11 cellular contexts compared by ENCODE assay signal in genomic region chr2:214737188-214737587, GRCh38.
A peak's percentile ranks its signal among the peaks of the same experiment; 100 is the strongest.
DNase-seq lines count a peak whose midpoint lies in the region; ATAC-seq lines count a peak whose summit lies in the region.
"Had no signal": no experiment of that assay in that cellular context is flagged by ENCODE, and none has a peak within 500 bp of the region (broad histone marks: within the 10 kb centered on the region; RNA-seq: fewer than 3 reads in every experiment).

No MANE protein-coding gene starts in this region.

- ATAC-seq in GM18519 (IDR thresholded peaks at IDR 0.05; ENCODE audit: low FRiP score, unreplicated experiment) (peak; percentile 98), GM19467 (IDR thresholded peaks at IDR 0.05; ENCODE audit: unreplicated experiment) (peak; percentile 96), HG02973 (IDR thresholded peaks at IDR 0.05; ENCODE audit: unreplicated experiment) (peak; percentile 98)
- no peak for ATAC-seq in activated T-cell treated with anti-CD3 and anti-CD28 coated beads, Interleukin-2, amount 50 U/mL, for 4 hours
- ATAC-seq: naive thymus-derived CD4-positive, alpha-beta T cell had no signal

- H3K27me3 Mint-ChIP-seq in T-helper 1 cell treated with Interleukin-12 subunit alpha and Interleukin-12 subunit beta and Interleukin-4 antibody, amounts not matched to agents 30 μg/mL and 1 μg/mL, for 36 hours (ENCODE audit: low read depth), result no peaks in the 10 kb centered on the region
- no peaks in the 10 kb centered on the region for H3K27me3 Mint-ChIP-seq in activated T-cell treated with anti-CD3 and anti-CD28 coated beads, Interleukin-2, amount 50 U/mL, for 4 hours (ENCODE audit: low read depth)
- H3K27me3 Mint-ChIP-seq: naive thymus-derived CD4-positive, alpha-beta T cell had no signal

- H3K36me3 Mint-ChIP-seq in T-helper 1 cell treated with Interleukin-12 subunit alpha and Interleukin-12 subunit beta and Interleukin-4 antibody, amounts not matched to agents 30 μg/mL and 1 μg/mL, for 36 hours (ENCODE audit: low read depth), result peaks cover 12% of the 10 kb centered on the region
- H3K36me3 Mint-ChIP-seq in activated T-cell treated with anti-CD3 and anti-CD28 coated beads, Interleukin-2, amount 50 U/mL, for 4 hours (ENCODE audit: insufficient read depth), result peaks cover 11% of the 10 kb centered on the region

- peaks cover 14% of the 10 kb centered on the region for H3K4me1 Mint-ChIP-seq in T-helper 1 cell treated with Interleukin-12 subunit alpha and Interleukin-12 subunit beta and Interleukin-4 antibody, amounts not matched to agents 30 μg/mL and 1 μg/mL, for 36 hours (ENCODE audit: low read depth)
- peaks cover 5% of the 10 kb centered on the region for H3K4me1 Mint-ChIP-seq in activated T-cell treated with anti-CD3 and anti-CD28 coated beads, Interleukin-2, amount 50 U/mL, for 4 hours (ENCODE audit: low read depth)

- no peak overlapping the region for H3K4me3 Mint-ChIP-seq in T-helper 1 cell treated with Interleukin-12 subunit alpha and Interleukin-12 subunit beta and Interleukin-4 antibody, amounts not matched to agents 30 μg/mL and 1 μg/mL, for 36 hours
- no peak overlapping the region for H3K4me3 Mint-ChIP-seq in activated T-cell treated with anti-CD3 and anti-CD28 coated beads, Interleukin-2, amount 50 U/mL, for 4 hours
- H3K4me3 Mint-ChIP-seq: naive thymus-derived CD4-positive, alpha-beta T cell had no signal

- DNase-seq in superior temporal gyrus (ENCODE audit: extremely low spot score), result no peak
- no peak for DNase-seq in activated T-cell treated with anti-CD3 and anti-CD28 coated beads, Interleukin-2, amount 50 U/mL, for 4 hours
- no peak for DNase-seq in RKO (ENCODE audit: low spot score)
- DNase-seq: DMS153; hippocampal formation; naive thymus-derived CD4-positive, alpha-beta T cell; stimulated activated CD4-positive, alpha-beta T cell treated with anti-CD3 and anti-CD28 coated beads, Interleukin-15, amount 100 ng/mL, for 24 hours had no signal

- H3K9me3 Mint-ChIP-seq in T-helper 1 cell treated with Interleukin-12 subunit alpha and Interleukin-12 subunit beta and Interleukin-4 antibody, amounts not matched to agents 30 μg/mL and 1 μg/mL, for 36 hours, result no peaks in the 10 kb centered on the region
- no peaks in the 10 kb centered on the region for H3K9me3 Mint-ChIP-seq in activated T-cell treated with anti-CD3 and anti-CD28 coated beads, Interleukin-2, amount 50 U/mL, for 4 hours
- H3K9me3 Mint-ChIP-seq: naive thymus-derived CD4-positive, alpha-beta T cell had no signal

- H3K27ac Mint-ChIP-seq in T-helper 1 cell treated with Interleukin-12 subunit alpha and Interleukin-12 subunit beta and Interleukin-4 antibody, amounts not matched to agents 30 μg/mL and 1 μg/mL, for 36 hours, result peak overlapping the region; percentile 24
- H3K27ac Mint-ChIP-seq: naive thymus-derived CD4-positive, alpha-beta T cell had no signal

Comparison
In these comparisons a context has a peak if more than half of its experiments do, and no peak if none do; other contexts are left out.
1. ATAC-seq: peak in GM18519 (single experiment), GM19467 (single experiment) and HG02973 (single experiment); none in activated T-cell treated with anti-CD3 and anti-CD28 coated beads, Interleukin-2, amount 50 U/mL, for 4 hours (0 of 2).